ENCODE assay signal across 17 cellular contexts in the genomic region with DNA sequence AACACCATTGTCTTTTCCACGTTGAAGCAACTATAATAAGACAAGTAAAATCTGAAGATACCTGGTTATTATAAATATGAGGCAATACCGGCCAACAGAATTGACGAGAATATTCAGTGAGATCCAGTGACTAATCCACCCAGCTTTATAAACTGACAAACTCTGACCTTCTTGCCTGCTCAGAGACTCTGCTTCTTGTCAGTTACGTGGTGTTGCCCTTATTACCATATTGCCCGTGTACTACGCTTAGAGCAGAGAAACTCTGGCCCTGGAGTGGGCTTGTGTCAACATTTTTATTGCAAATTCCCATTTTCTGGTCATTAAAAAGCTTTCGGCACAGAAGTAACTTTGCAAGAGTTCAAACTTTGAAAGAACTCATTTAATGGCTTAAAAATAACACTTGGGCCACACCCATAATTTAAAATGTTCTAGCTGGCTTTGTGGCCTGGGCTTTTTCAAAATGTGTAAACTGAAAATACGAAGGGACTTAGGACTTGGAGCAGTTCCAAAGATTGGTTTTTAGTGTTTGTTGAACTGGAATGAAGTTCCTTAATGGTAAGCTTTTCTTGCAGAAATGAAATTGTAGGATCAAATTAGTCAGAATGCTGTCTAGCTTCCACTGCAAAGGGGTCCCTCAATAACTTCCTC.
DNase-seq lines count a peak whose midpoint lies in the region; TF ChIP-seq lines count a peak whose summit lies in the region.
"Had no signal": no experiment of that assay in that cellular context is flagged by ENCODE, and none has a peak within 500 bp of the region (broad histone marks: within the 10 kb centered on the region; RNA-seq: fewer than 3 reads in every experiment).

No MANE protein-coding gene starts in this region.

- peaks cover 0 to 30% (median 7%) of the 10 kb centered on the region in 3 donors for H3K4me1 ChIP-seq in esophagus squamous epithelium
- H3K4me1 ChIP-seq in osteoblast (ENCODE audit: insufficient read depth, low read length) = no peaks in the 10 kb centered on the region
- H3K4me1 ChIP-seq in ascending aorta = no peaks in the 10 kb centered on the region
- H3K4me1 ChIP-seq: lower lobe of right lung, SJCRH30 had no signal

- H3K4me1 Mint-ChIP-seq in activated T-helper 2 cell treated with anti-CD3 and anti-CD28 coated beads, Interferon-gamma antibody, Interleukin-2, Interleukin-4, amounts not matched to agents 10 μg/mL and 5 μg/mL and 100 μg/mL, durations not matched to agents 14 hours and 24 hours and 36 hours (ENCODE audit: low read depth) = no peaks in the 10 kb centered on the region
- H3K4me1 Mint-ChIP-seq: activated CD8-positive, alpha-beta memory T cell treated with anti-CD3 and anti-CD28 coated beads, Interleukin-2, amount 10 ng/mL, durations not matched to agents 7 days and 5 days; T-helper 17 cell had no signal

- H3K4me3 Mint-ChIP-seq in activated T-helper 2 cell treated with anti-CD3 and anti-CD28 coated beads, Interferon-gamma antibody, Interleukin-2, Interleukin-4, amounts not matched to agents 10 μg/mL and 5 μg/mL and 100 μg/mL, durations not matched to agents 14 hours and 24 hours and 36 hours (ENCODE audit: low read depth) = no peak overlapping the region
- H3K4me3 Mint-ChIP-seq: activated CD8-positive, alpha-beta memory T cell treated with anti-CD3 and anti-CD28 coated beads, Interleukin-2, amount 10 ng/mL, durations not matched to agents 7 days and 5 days; natural killer cell treated with Interleukin-12 subunit alpha and Interleukin-12 subunit beta and Interleukin-15 and Interleukin-18, amount 100 ng/mL, for 72 hours; T-helper 17 cell had no signal

- H3K4me2 ChIP-seq in osteoblast (ENCODE audit: insufficient read depth, low read length) = peak overlapping the region; percentile 4

- H3K36me3 Mint-ChIP-seq in activated T-helper 2 cell treated with anti-CD3 and anti-CD28 coated beads, Interferon-gamma antibody, Interleukin-2, Interleukin-4, amounts not matched to agents 10 μg/mL and 5 μg/mL and 100 μg/mL, durations not matched to agents 14 hours and 24 hours and 36 hours (ENCODE audit: low read depth) = no peaks in the 10 kb centered on the region
- H3K36me3 Mint-ChIP-seq: activated CD8-positive, alpha-beta memory T cell treated with anti-CD3 and anti-CD28 coated beads, Interleukin-2, amount 10 ng/mL, durations not matched to agents 7 days and 5 days; natural killer cell treated with Interleukin-12 subunit alpha and Interleukin-12 subunit beta and Interleukin-15 and Interleukin-18, amount 100 ng/mL, for 72 hours had no signal

- no peaks in the 10 kb centered on the region for H3K36me3 ChIP-seq in esophagus squamous epithelium
- H3K36me3 ChIP-seq in osteoblast (ENCODE audit: insufficient read depth, low read length) = no peaks in the 10 kb centered on the region
- no peaks in the 10 kb centered on the region for H3K36me3 ChIP-seq in ascending aorta
- H3K36me3 ChIP-seq in brain microvascular endothelial cell (replicated peaks) = no peaks in the 10 kb centered on the region
- H3K36me3 ChIP-seq: lower lobe of right lung, SJCRH30 had no signal

- H4K20me1 ChIP-seq in osteoblast (ENCODE audit: insufficient read depth, low read length) = no peaks in the 10 kb centered on the region

- H2AFZ ChIP-seq in osteoblast (ENCODE audit: low read length) = peak overlapping the region; percentile 49

- TF ChIP-seq CTCF in GM12865 (IDR thresholded peaks at IDR 0.05; ENCODE audit: insufficient read depth, low read depth, low read length, missing control alignments) (no peak), esophagus squamous epithelium (IDR thresholded peaks at IDR 0.05) (no peak), osteoblast (IDR thresholded peaks at IDR 0.05; ENCODE audit: extremely low read depth, low read depth, low read length) (no peak), ascending aorta (IDR thresholded peaks at IDR 0.05) (no peak), brain microvascular endothelial cell (IDR thresholded peaks at IDR 0.05; ENCODE audit: low read depth, low read length, missing control alignments) (no peak)

- WGBS in esophagus squamous epithelium, 2 donors = 36 to 37% methylated on average over 8 of the region's 8 CpGs

- no peak for TF ChIP-seq POLR2A in esophagus squamous epithelium (IDR thresholded peaks at IDR 0.05)

- H3K4me3 ChIP-seq in GM12865 (ENCODE audit: low read depth, low read length) = no peak overlapping the region
- H3K4me3 ChIP-seq in esophagus squamous epithelium = no peak overlapping the region
- no peak overlapping the region for H3K4me3 ChIP-seq in osteoblast (ENCODE audit: insufficient read depth, low read length)
- H3K4me3 ChIP-seq in ascending aorta = no peak overlapping the region
- no peak overlapping the region for H3K4me3 ChIP-seq in brain microvascular endothelial cell (ENCODE audit: low read depth, low read length)
- H3K4me3 ChIP-seq: lower lobe of right lung, SJCRH30 had no signal

- H3K9me3 ChIP-seq in esophagus squamous epithelium (no peaks in the 10 kb centered on the region), osteoblast (ENCODE audit: low read depth, low read length) (no peaks in the 10 kb centered on the region), ascending aorta (no peaks in the 10 kb centered on the region)
- H3K9me3 ChIP-seq: lower lobe of right lung, SJCRH30 had no signal

- peak overlapping the region in 3 of 4 donors; percentile 4 to 66 (median 7) for H3K27ac ChIP-seq in esophagus squamous epithelium
- no peak overlapping the region for H3K27ac ChIP-seq in osteoblast (ENCODE audit: low read depth, low read length)
- H3K27ac ChIP-seq in ascending aorta = no peak overlapping the region
- H3K27ac ChIP-seq in brain microvascular endothelial cell = no peak overlapping the region
- H3K27ac ChIP-seq: lower lobe of right lung, SJCRH30 had no signal

- no peaks in the 10 kb centered on the region for H3K9me3 Mint-ChIP-seq in activated T-helper 2 cell treated with anti-CD3 and anti-CD28 coated beads, Interferon-gamma antibody, Interleukin-2, Interleukin-4, amounts not matched to agents 10 μg/mL and 5 μg/mL and 100 μg/mL, durations not matched to agents 14 hours and 24 hours and 36 hours
- H3K9me3 Mint-ChIP-seq: natural killer cell treated with Interleukin-12 subunit alpha and Interleukin-12 subunit beta and Interleukin-15 and Interleukin-18, amount 100 ng/mL, for 72 hours had no signal

- in situ Hi-C loops in brain microvascular endothelial cell (cut with HindIII; ENCODE audit: low pct_ligation_motif_present, low sequenced_read_pairs) = no loop called here

- intact Hi-C loops in esophagus squamous epithelium (cut with DNase I) = no loop called here
- intact Hi-C loops in activated T-helper 2 cell treated with anti-CD3 and anti-CD28 coated beads, Interferon-gamma antibody, Interleukin-2, Interleukin-4, amounts not matched to agents 10 μg/mL and 5 μg/mL and 100 μg/mL, durations not matched to agents 14 hours and 24 hours and 36 hours (cut with micrococcal nuclease) = no loop called here
- intact Hi-C loops in ascending aorta (cut with DNase I) = no loop called here

- H3K27ac Mint-ChIP-seq in activated T-helper 2 cell treated with anti-CD3 and anti-CD28 coated beads, Interferon-gamma antibody, Interleukin-2, Interleukin-4, amounts not matched to agents 10 μg/mL and 5 μg/mL and 100 μg/mL, durations not matched to agents 14 hours and 24 hours and 36 hours = no peak overlapping the region
- H3K27ac Mint-ChIP-seq: activated CD8-positive, alpha-beta memory T cell treated with anti-CD3 and anti-CD28 coated beads, Interleukin-2, amount 10 ng/mL, durations not matched to agents 7 days and 5 days; natural killer cell treated with Interleukin-12 subunit alpha and Interleukin-12 subunit beta and Interleukin-15 and Interleukin-18, amount 100 ng/mL, for 72 hours; T-helper 17 cell had no signal

- DNase-seq in GM12865 (ENCODE audit: low read depth) = peak; percentile 17
- DNase-seq in NCI-H69 (lab: John Stamatoyannopoulos, UW) = peak; percentile 45
- no peak for DNase-seq in esophagus squamous epithelium (lab: John Stamatoyannopoulos, UW)
- DNase-seq in osteoblast (ENCODE audit: insufficient read length, low spot score, missing footprints) = peak; percentile 59
- no peak for DNase-seq in NCI-H2029 treated with DMSO at 0.1 percent for 48 hours (lab: John Stamatoyannopoulos, UW)
- no peak for DNase-seq in activated T-helper 2 cell treated with anti-CD3 and anti-CD28 coated beads, Interferon-gamma antibody, Interleukin-2, Interleukin-4, amounts not matched to agents 10 μg/mL and 5 μg/mL and 100 μg/mL, durations not matched to agents 14 hours and 24 hours and 36 hours (ENCODE audit: low spot score)
- DNase-seq in ascending aorta (ENCODE audit: low spot score in 2 of 2) = no peak
- no peak for DNase-seq in brain microvascular endothelial cell
- DNase-seq: activated CD4-positive, alpha-beta T cell treated with anti-CD3 and anti-CD28 coated beads for 1 hour; activated CD8-positive, alpha-beta memory T cell treated with anti-CD3 and anti-CD28 coated beads, Interleukin-2, amount 10 ng/mL, durations not matched to agents 7 days and 5 days; Kasumi-1; lower lobe of right lung; retina; stimulated activated CD4-positive, alpha-beta T cell treated with anti-CD3 and anti-CD28 coated beads, Interleukin-2, amount 100 ng/mL, for 24 hours; T-helper 17 cell had no signal

- H3K27me3 ChIP-seq in esophagus squamous epithelium (no peaks in the 10 kb centered on the region), osteoblast (ENCODE audit: insufficient read depth, low read length) (no peaks in the 10 kb centered on the region), ascending aorta (no peaks in the 10 kb centered on the region), brain microvascular endothelial cell (replicated peaks) (no peaks in the 10 kb centered on the region)
- H3K27me3 ChIP-seq: SJCRH30 had no signal

- no peaks in the 10 kb centered on the region for H3K79me2 ChIP-seq in osteoblast (ENCODE audit: insufficient read depth, low read length)

- no peaks in the 10 kb centered on the region for H3K27me3 Mint-ChIP-seq in activated T-helper 2 cell treated with anti-CD3 and anti-CD28 coated beads, Interferon-gamma antibody, Interleukin-2, Interleukin-4, amounts not matched to agents 10 μg/mL and 5 μg/mL and 100 μg/mL, durations not matched to agents 14 hours and 24 hours and 36 hours (ENCODE audit: low read depth)
- H3K27me3 Mint-ChIP-seq: T-helper 17 cell had no signal

Comparison
In these comparisons a context has a peak if more than half of its experiments do, and no peak if none do; other contexts are left out.
1. DNase-seq: peak in GM12865 (single experiment), NCI-H69 (single experiment) and osteoblast (single experiment); none in esophagus squamous epithelium (single experiment), NCI-H2029 treated with DMSO at 0.1 percent for 48 hours (single experiment), activated T-helper 2 cell treated with anti-CD3 and anti-CD28 coated beads, Interferon-gamma antibody, Interleukin-2, Interleukin-4, amounts not matched to agents 10 μg/mL and 5 μg/mL and 100 μg/mL, durations not matched to agents 14 hours and 24 hours and 36 hours (single experiment), ascending aorta (0 of 2) and brain microvascular endothelial cell (single experiment).
2. H3K27ac ChIP-seq: peak in esophagus squamous epithelium (3 of 4); none in osteoblast (single experiment), ascending aorta (0 of 2) and brain microvascular endothelial cell (single experiment).